ENCODE assay signal across 40 cellular contexts in the genomic region with DNA sequence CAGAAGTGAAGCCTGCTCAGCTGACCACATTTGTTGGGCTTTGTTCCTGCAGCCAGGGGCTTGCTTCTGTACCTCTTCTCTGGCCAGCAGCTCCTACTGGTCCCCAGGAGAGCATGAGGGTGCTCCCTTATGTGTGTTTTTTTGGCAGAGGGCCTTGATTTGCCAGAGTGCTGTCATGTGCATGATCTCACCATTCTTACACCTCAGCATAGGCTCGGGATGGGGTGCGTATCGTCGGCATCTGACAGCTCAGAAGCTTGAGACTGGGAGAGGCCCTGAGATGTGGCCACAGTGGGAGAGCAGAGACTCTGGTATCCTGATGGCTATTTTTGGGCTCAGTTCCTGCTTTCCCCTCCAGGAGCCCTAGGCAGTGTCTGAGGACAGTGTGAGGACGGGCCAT.
"Had no signal": no experiment of that assay in that cellular context is flagged by ENCODE, and none has a peak within 500 bp of the region (broad histone marks: within the 10 kb centered on the region; RNA-seq: fewer than 3 reads in every experiment).

No MANE protein-coding gene starts in this region.

- H3K36me3 ChIP-seq: adrenal gland, ascending aorta, brain microvascular endothelial cell, breast epithelium, cardiac muscle cell had no signal

- H3K9me3 ChIP-seq: adrenal gland, ascending aorta, body of pancreas, breast epithelium had no signal

- H3K27ac ChIP-seq: adrenal gland, ascending aorta, body of pancreas, brain microvascular endothelial cell, breast epithelium, cardiac muscle cell had no signal

- H3K4me3 ChIP-seq: adrenal gland, ascending aorta, body of pancreas, breast epithelium, cardiac muscle cell had no signal

- DNase-seq: activated effector memory CD4-positive, alpha-beta T cell treated with anti-CD3 and anti-CD28 coated beads, Interleukin-2, amount 50 U/mL, for 16 hours; activated effector memory CD4-positive, alpha-beta T cell treated with Interleukin-2 at 50 U/mL for 16 hours; activated gamma-delta T cell; activated gamma-delta T cell treated with Interleukin-2 at 50 U/mL for 16 hours; activated naive CD4-positive, alpha-beta T cell; activated naive CD4-positive, alpha-beta T cell treated with anti-CD3 and anti-CD28 coated beads for 36 hours; activated naive CD4-positive, alpha-beta T cell treated with anti-CD3 and anti-CD28 coated beads, Interleukin-2, amount 10 ng/mL, durations not matched to agents 7 days and 5 days; activated naive CD4-positive, alpha-beta T cell treated with anti-CD3 and anti-CD28 coated beads, Interleukin-2, amount 50 U/mL, for 16 hours; activated naive CD4-positive, alpha-beta T cell treated with Interleukin-2 at 50 U/mL for 16 hours; activated naive CD8-positive, alpha-beta T cell treated with anti-CD3 and anti-CD28 coated beads for 36 hours; activated naive CD8-positive, alpha-beta T cell treated with anti-CD3 and anti-CD28 coated beads, Interleukin-2, amount 10 ng/mL, durations not matched to agents 7 days and 5 days; activated naive CD8-positive, alpha-beta T cell treated with anti-CD3 and anti-CD28 coated beads, Interleukin-2, amount 50 U/mL, for 24 hours; activated T-cell treated with anti-CD3 and anti-CD28 coated beads for 4 hours; activated T-cell treated with anti-CD3 and anti-CD28 coated beads, Interleukin-2, amount 50 U/mL, for 1 hour; activated T-cell treated with anti-CD3 and anti-CD28 coated beads, Interleukin-2, amount 50 U/mL, for 24 hours; activated T-cell treated with anti-CD3 and anti-CD28 coated beads, Interleukin-2, amount 50 U/mL, for 4 hours; activated T-cell treated with anti-CD3 and anti-CD28 coated beads, Interleukin-2, amount 50 U/mL, for 48 hours; activated T-cell treated with anti-CD3 and anti-CD28 coated beads, Interleukin-2, amount 50 U/mL, for 72 hours; adrenal gland; amniotic stem cell; amygdala; anterior cingulate cortex; body of pancreas; brain microvascular endothelial cell; caudate nucleus; central memory CD4-positive, alpha-beta T cell; cerebellar nuclear complex had no signal

- H3K4me1 ChIP-seq: adrenal gland, ascending aorta, body of pancreas, breast epithelium had no signal

- ATAC-seq: activated naive CD4-positive, alpha-beta T cell treated with anti-CD3 and anti-CD28 coated beads, Interleukin-2, amount 50 U/mL, for 72 hours; activated naive CD8-positive, alpha-beta T cell treated with anti-CD3 and anti-CD28 coated beads, Interleukin-2, amount 50 U/mL, for 24 hours; activated T-cell treated with anti-CD3 and anti-CD28 coated beads, Interleukin-2, amount 50 U/mL, for 4 hours; activated T-cell treated with anti-CD3 and anti-CD28 coated beads, Interleukin-2, amount 50 U/mL, for 72 hours; activated T-helper 17 cell treated with anti-CD3 and anti-CD28 coated beads, Interleukin-2, amount 50 U/mL, for 72 hours; body of pancreas had no signal

- H3K4me1 Mint-ChIP-seq: activated naive CD4-positive, alpha-beta T cell treated with anti-CD3 and anti-CD28 coated beads, Interleukin-2, amount 10 ng/mL, durations not matched to agents 7 days and 5 days; activated naive CD4-positive, alpha-beta T cell treated with anti-CD3 and anti-CD28 coated beads, Interleukin-2, amount 50 U/mL, for 24 hours; activated naive CD8-positive, alpha-beta T cell treated with anti-CD3 and anti-CD28 coated beads for 36 hours; activated naive CD8-positive, alpha-beta T cell treated with anti-CD3 and anti-CD28 coated beads, Interleukin-2, amount 50 U/mL, for 24 hours; activated T-helper 17 cell treated with anti-CD3 and anti-CD28 coated beads, Interleukin-2, amount 50 U/mL, for 72 hours; central memory CD8-positive, alpha-beta T cell had no signal

- H3K27ac Mint-ChIP-seq: activated naive CD4-positive, alpha-beta T cell treated with anti-CD3 and anti-CD28 coated beads for 36 hours; activated naive CD4-positive, alpha-beta T cell treated with anti-CD3 and anti-CD28 coated beads, Interleukin-2, amount 10 ng/mL, durations not matched to agents 7 days and 5 days; activated naive CD4-positive, alpha-beta T cell treated with anti-CD3 and anti-CD28 coated beads, Interleukin-2, amount 50 U/mL, for 24 hours; activated naive CD4-positive, alpha-beta T cell treated with anti-CD3 and anti-CD28 coated beads, Interleukin-2, amount 50 U/mL, for 72 hours; activated naive CD8-positive, alpha-beta T cell; activated naive CD8-positive, alpha-beta T cell treated with anti-CD3 and anti-CD28 coated beads for 36 hours; activated naive CD8-positive, alpha-beta T cell treated with anti-CD3 and anti-CD28 coated beads, Interleukin-2, amount 10 ng/mL, durations not matched to agents 7 days and 5 days; activated naive CD8-positive, alpha-beta T cell treated with anti-CD3 and anti-CD28 coated beads, Interleukin-2, amount 50 U/mL, for 24 hours; activated T-cell treated with anti-CD3 and anti-CD28 coated beads, Interleukin-2, amount 50 U/mL, for 24 hours; activated T-cell treated with anti-CD3 and anti-CD28 coated beads, Interleukin-2, amount 50 U/mL, for 72 hours; activated T-helper 1 cell treated with anti-CD3 and anti-CD28 coated beads, Interleukin-12 subunit alpha, Interleukin-12 subunit beta, Interleukin-2, Interleukin-4 antibody, amounts not matched to agents 30 ng/mL and 10 ng/mL and 1 ng/mL, durations not matched to agents 14 hours and 24 hours and 36 hours; activated T-helper 17 cell treated with anti-CD3 and anti-CD28 coated beads, Interleukin-2, amount 50 U/mL, for 72 hours; activated T-helper 2 cell treated with anti-CD3 and anti-CD28 coated beads, Interferon-gamma antibody, Interleukin-2, Interleukin-4, amounts not matched to agents 10 μg/mL and 5 μg/mL and 100 μg/mL, durations not matched to agents 14 hours and 24 hours and 36 hours; brain had no signal

- H3K9me3 Mint-ChIP-seq: activated naive CD4-positive, alpha-beta T cell treated with anti-CD3 and anti-CD28 coated beads for 36 hours; activated naive CD4-positive, alpha-beta T cell treated with anti-CD3 and anti-CD28 coated beads, Interleukin-2, amount 10 ng/mL, durations not matched to agents 7 days and 5 days; activated naive CD4-positive, alpha-beta T cell treated with anti-CD3 and anti-CD28 coated beads, Interleukin-2, amount 50 U/mL, for 24 hours; activated naive CD4-positive, alpha-beta T cell treated with anti-CD3 and anti-CD28 coated beads, Interleukin-2, amount 50 U/mL, for 72 hours; activated naive CD8-positive, alpha-beta T cell treated with anti-CD3 and anti-CD28 coated beads for 36 hours; activated naive CD8-positive, alpha-beta T cell treated with anti-CD3 and anti-CD28 coated beads, Interleukin-2, amount 10 ng/mL, durations not matched to agents 7 days and 5 days; activated naive CD8-positive, alpha-beta T cell treated with anti-CD3 and anti-CD28 coated beads, Interleukin-2, amount 50 U/mL, for 24 hours; activated T-cell treated with anti-CD3 and anti-CD28 coated beads, Interleukin-2, amount 50 U/mL, for 24 hours; activated T-cell treated with anti-CD3 and anti-CD28 coated beads, Interleukin-2, amount 50 U/mL, for 4 hours; activated T-cell treated with anti-CD3 and anti-CD28 coated beads, Interleukin-2, amount 50 U/mL, for 72 hours; activated T-helper 1 cell treated with anti-CD3 and anti-CD28 coated beads, Interleukin-12 subunit alpha, Interleukin-12 subunit beta, Interleukin-2, Interleukin-4 antibody, amounts not matched to agents 30 ng/mL and 10 ng/mL and 1 ng/mL, durations not matched to agents 14 hours and 24 hours and 36 hours; activated T-helper 17 cell treated with anti-CD3 and anti-CD28 coated beads, Interleukin-2, amount 50 U/mL, for 72 hours; activated T-helper 2 cell treated with anti-CD3 and anti-CD28 coated beads, Interferon-gamma antibody, Interleukin-2, Interleukin-4, amounts not matched to agents 10 μg/mL and 5 μg/mL and 100 μg/mL, durations not matched to agents 14 hours and 24 hours and 36 hours; central memory CD8-positive, alpha-beta T cell had no signal

- FAIRE-seq: astrocyte, bronchial epithelial cell had no signal

- H3K36me3 Mint-ChIP-seq: activated naive CD4-positive, alpha-beta T cell treated with anti-CD3 and anti-CD28 coated beads, Interleukin-2, amount 10 ng/mL, durations not matched to agents 7 days and 5 days; activated naive CD4-positive, alpha-beta T cell treated with anti-CD3 and anti-CD28 coated beads, Interleukin-2, amount 50 U/mL, for 24 hours; activated naive CD4-positive, alpha-beta T cell treated with anti-CD3 and anti-CD28 coated beads, Interleukin-2, amount 50 U/mL, for 72 hours; activated naive CD8-positive, alpha-beta T cell; activated naive CD8-positive, alpha-beta T cell treated with anti-CD3 and anti-CD28 coated beads for 36 hours; activated naive CD8-positive, alpha-beta T cell treated with anti-CD3 and anti-CD28 coated beads, Interleukin-2, amount 10 ng/mL, durations not matched to agents 7 days and 5 days had no signal

- H3K4me3 Mint-ChIP-seq: activated naive CD4-positive, alpha-beta T cell treated with anti-CD3 and anti-CD28 coated beads for 36 hours; activated naive CD4-positive, alpha-beta T cell treated with anti-CD3 and anti-CD28 coated beads, Interleukin-2, amount 10 ng/mL, durations not matched to agents 7 days and 5 days; activated naive CD4-positive, alpha-beta T cell treated with anti-CD3 and anti-CD28 coated beads, Interleukin-2, amount 50 U/mL, for 24 hours; activated naive CD8-positive, alpha-beta T cell; activated naive CD8-positive, alpha-beta T cell treated with anti-CD3 and anti-CD28 coated beads for 36 hours; activated naive CD8-positive, alpha-beta T cell treated with anti-CD3 and anti-CD28 coated beads, Interleukin-2, amount 10 ng/mL, durations not matched to agents 7 days and 5 days; activated naive CD8-positive, alpha-beta T cell treated with anti-CD3 and anti-CD28 coated beads, Interleukin-2, amount 50 U/mL, for 24 hours; activated T-cell treated with anti-CD3 and anti-CD28 coated beads, Interleukin-2, amount 50 U/mL, for 24 hours; activated T-cell treated with anti-CD3 and anti-CD28 coated beads, Interleukin-2, amount 50 U/mL, for 4 hours; activated T-cell treated with anti-CD3 and anti-CD28 coated beads, Interleukin-2, amount 50 U/mL, for 72 hours; activated T-helper 1 cell treated with anti-CD3 and anti-CD28 coated beads, Interleukin-12 subunit alpha, Interleukin-12 subunit beta, Interleukin-2, Interleukin-4 antibody, amounts not matched to agents 30 ng/mL and 10 ng/mL and 1 ng/mL, durations not matched to agents 14 hours and 24 hours and 36 hours; activated T-helper 17 cell treated with anti-CD3 and anti-CD28 coated beads, Interleukin-2, amount 50 U/mL, for 72 hours; brain; central memory CD8-positive, alpha-beta T cell had no signal

- H3K27me3 ChIP-seq: adrenal gland, ascending aorta, body of pancreas, brain microvascular endothelial cell had no signal
